1 cellular context compared by ENCODE assay signal in the genomic region with DNA sequence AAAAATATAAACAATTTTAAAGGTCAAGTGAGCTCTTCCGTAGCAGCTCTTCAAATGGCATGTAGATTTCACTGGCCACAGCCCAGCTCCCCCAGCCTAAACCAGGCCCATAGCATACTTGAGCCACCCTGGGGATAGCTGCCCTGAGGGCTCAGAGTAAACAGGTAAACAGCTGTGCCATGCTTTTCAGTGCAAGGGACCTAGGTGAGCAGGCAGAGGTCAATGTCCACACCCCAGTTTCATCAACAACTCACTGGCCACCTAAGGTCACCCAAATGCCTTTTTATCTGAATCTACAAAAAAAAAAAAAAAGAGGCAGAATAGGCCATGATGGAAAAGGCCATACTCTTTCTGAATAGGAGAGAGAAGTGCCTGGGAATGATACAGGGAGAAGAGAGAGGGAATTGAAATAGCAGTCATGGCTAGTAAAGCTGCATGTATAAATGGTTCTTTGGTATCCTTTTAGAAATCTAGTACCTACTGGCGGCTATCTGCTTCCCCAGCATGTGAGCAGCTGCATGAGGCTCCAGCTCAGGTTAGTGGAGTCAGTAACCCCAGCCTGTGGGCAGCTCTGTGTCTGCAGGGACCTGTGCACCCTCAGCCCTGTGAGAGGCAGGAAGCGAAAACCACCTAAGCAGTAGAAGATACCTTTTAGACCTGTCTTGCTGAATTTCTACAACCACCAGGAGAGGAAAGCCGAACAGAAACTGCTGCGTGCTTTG.
A peak's percentile ranks its signal among the peaks of the same experiment; 100 is the strongest.
TF ChIP-seq lines count a peak whose summit lies in the region.

No MANE protein-coding gene starts in this region.

TF ChIP-seq in HepG2, 621 proteins besides CTCF, POLR2A, EP300 and RAD21 (continued from another document and continues in another):
- TF ChIP-seq, protein P1, sequence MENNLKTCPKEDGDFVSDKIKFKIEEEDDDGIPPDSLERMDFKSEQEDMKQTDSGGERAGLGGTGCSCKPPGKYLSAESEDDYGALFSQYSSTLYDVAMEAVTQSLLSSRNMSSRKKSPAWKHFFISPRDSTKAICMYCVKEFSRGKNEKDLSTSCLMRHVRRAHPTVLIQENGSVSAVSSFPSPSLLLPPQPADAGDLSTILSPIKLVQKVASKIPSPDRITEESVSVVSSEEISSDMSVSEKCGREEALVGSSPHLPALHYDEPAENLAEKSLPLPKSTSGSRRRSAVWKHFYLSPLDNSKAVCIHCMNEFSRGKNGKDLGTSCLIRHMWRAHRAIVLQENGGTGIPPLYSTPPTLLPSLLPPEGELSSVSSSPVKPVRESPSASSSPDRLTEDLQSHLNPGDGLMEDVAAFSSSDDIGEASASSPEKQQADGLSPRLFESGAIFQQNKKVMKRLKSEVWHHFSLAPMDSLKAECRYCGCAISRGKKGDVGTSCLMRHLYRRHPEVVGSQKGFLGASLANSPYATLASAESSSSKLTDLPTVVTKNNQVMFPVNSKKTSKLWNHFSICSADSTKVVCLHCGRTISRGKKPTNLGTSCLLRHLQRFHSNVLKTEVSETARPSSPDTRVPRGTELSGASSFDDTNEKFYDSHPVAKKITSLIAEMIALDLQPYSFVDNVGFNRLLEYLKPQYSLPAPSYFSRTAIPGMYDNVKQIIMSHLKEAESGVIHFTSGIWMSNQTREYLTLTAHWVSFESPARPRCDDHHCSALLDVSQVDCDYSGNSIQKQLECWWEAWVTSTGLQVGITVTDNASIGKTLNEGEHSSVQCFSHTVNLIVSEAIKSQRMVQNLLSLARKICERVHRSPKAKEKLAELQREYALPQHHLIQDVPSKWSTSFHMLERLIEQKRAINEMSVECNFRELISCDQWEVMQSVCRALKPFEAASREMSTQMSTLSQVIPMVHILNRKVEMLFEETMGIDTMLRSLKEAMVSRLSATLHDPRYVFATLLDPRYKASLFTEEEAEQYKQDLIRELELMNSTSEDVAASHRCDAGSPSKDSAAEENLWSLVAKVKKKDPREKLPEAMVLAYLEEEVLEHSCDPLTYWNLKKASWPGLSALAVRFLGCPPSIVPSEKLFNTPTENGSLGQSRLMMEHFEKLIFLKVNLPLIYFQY (CRISPR knock-in tag; IDR thresholded peaks at IDR 0.05; ENCODE audit: borderline replicate concordance), result 0 out of 2 replicates have a peak, but pooled peaks have one; percentile 69
- TF ChIP-seq MED8 (CRISPR knock-in tag; IDR thresholded peaks at IDR 0.05; ENCODE audit: insufficient replicate concordance), result peak; percentile 11
- TF ChIP-seq, protein P2, sequence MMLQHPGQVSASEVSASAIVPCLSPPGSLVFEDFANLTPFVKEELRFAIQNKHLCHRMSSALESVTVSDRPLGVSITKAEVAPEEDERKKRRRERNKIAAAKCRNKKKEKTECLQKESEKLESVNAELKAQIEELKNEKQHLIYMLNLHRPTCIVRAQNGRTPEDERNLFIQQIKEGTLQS (CRISPR knock-in tag; IDR thresholded peaks at IDR 0.05), result peak; percentile 48
- TF ChIP-seq, protein P3, sequence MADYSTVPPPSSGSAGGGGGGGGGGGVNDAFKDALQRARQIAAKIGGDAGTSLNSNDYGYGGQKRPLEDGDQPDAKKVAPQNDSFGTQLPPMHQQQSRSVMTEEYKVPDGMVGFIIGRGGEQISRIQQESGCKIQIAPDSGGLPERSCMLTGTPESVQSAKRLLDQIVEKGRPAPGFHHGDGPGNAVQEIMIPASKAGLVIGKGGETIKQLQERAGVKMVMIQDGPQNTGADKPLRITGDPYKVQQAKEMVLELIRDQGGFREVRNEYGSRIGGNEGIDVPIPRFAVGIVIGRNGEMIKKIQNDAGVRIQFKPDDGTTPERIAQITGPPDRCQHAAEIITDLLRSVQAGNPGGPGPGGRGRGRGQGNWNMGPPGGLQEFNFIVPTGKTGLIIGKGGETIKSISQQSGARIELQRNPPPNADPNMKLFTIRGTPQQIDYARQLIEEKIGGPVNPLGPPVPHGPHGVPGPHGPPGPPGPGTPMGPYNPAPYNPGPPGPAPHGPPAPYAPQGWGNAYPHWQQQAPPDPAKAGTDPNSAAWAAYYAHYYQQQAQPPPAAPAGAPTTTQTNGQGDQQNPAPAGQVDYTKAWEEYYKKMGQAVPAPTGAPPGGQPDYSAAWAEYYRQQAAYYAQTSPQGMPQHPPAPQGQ (CRISPR knock-in tag; IDR thresholded peaks at IDR 0.05; ENCODE audit: borderline replicate concordance), result peak; percentile 42; the same call in 1 of the 2 replicates
- peak; percentile 41; the same call in 1 of the 2 replicates for TF ChIP-seq TCF7 (IDR thresholded peaks at IDR 0.05; ENCODE audit: low read depth)
- TF ChIP-seq, protein P4, sequence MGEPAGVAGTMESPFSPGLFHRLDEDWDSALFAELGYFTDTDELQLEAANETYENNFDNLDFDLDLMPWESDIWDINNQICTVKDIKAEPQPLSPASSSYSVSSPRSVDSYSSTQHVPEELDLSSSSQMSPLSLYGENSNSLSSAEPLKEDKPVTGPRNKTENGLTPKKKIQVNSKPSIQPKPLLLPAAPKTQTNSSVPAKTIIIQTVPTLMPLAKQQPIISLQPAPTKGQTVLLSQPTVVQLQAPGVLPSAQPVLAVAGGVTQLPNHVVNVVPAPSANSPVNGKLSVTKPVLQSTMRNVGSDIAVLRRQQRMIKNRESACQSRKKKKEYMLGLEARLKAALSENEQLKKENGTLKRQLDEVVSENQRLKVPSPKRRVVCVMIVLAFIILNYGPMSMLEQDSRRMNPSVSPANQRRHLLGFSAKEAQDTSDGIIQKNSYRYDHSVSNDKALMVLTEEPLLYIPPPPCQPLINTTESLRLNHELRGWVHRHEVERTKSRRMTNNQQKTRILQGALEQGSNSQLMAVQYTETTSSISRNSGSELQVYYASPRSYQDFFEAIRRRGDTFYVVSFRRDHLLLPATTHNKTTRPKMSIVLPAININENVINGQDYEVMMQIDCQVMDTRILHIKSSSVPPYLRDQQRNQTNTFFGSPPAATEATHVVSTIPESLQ (CRISPR knock-in tag; conservative IDR thresholded peaks at IDR 0.05), result 0 out of 2 replicates have a peak, but pooled peaks have one; percentile 44
- peak; percentile 98 for TF ChIP-seq GATAD2A (CRISPR knock-in tag; IDR thresholded peaks at IDR 0.05)
- no peak for TF ChIP-seq PAWR (CRISPR knock-in tag; IDR thresholded peaks at IDR 0.05; ENCODE audit: borderline replicate concordance)
- TF ChIP-seq, protein P5, sequence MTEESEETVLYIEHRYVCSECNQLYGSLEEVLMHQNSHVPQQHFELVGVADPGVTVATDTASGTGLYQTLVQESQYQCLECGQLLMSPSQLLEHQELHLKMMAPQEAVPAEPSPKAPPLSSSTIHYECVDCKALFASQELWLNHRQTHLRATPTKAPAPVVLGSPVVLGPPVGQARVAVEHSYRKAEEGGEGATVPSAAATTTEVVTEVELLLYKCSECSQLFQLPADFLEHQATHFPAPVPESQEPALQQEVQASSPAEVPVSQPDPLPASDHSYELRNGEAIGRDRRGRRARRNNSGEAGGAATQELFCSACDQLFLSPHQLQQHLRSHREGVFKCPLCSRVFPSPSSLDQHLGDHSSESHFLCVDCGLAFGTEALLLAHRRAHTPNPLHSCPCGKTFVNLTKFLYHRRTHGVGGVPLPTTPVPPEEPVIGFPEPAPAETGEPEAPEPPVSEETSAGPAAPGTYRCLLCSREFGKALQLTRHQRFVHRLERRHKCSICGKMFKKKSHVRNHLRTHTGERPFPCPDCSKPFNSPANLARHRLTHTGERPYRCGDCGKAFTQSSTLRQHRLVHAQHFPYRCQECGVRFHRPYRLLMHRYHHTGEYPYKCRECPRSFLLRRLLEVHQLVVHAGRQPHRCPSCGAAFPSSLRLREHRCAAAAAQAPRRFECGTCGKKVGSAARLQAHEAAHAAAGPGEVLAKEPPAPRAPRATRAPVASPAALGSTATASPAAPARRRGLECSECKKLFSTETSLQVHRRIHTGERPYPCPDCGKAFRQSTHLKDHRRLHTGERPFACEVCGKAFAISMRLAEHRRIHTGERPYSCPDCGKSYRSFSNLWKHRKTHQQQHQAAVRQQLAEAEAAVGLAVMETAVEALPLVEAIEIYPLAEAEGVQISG (CRISPR knock-in tag; IDR thresholded peaks at IDR 0.05), result peak; percentile 54; the same call in 1 of the 2 replicates
- TF ChIP-seq, protein P6, sequence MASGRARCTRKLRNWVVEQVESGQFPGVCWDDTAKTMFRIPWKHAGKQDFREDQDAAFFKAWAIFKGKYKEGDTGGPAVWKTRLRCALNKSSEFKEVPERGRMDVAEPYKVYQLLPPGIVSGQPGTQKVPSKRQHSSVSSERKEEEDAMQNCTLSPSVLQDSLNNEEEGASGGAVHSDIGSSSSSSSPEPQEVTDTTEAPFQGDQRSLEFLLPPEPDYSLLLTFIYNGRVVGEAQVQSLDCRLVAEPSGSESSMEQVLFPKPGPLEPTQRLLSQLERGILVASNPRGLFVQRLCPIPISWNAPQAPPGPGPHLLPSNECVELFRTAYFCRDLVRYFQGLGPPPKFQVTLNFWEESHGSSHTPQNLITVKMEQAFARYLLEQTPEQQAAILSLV (CRISPR knock-in tag; IDR thresholded peaks at IDR 0.05; ENCODE audit: borderline replicate concordance), result peak; percentile 67; the same call in 1 of the 2 replicates
- peak; percentile 83; the same call in 1 of the 2 replicates for TF ChIP-seq ZKSCAN8 (CRISPR knock-in tag; IDR thresholded peaks at IDR 0.05; ENCODE audit: borderline replicate concordance)
- TF ChIP-seq ZNF709 (CRISPR knock-in tag; IDR thresholded peaks at IDR 0.05), result no peak
- TF ChIP-seq, protein P7, sequence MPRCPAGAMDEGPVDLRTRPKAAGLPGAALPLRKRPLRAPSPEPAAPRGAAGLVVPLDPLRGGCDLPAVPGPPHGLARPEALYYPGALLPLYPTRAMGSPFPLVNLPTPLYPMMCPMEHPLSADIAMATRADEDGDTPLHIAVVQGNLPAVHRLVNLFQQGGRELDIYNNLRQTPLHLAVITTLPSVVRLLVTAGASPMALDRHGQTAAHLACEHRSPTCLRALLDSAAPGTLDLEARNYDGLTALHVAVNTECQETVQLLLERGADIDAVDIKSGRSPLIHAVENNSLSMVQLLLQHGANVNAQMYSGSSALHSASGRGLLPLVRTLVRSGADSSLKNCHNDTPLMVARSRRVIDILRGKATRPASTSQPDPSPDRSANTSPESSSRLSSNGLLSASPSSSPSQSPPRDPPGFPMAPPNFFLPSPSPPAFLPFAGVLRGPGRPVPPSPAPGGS (CRISPR knock-in tag; IDR thresholded peaks at IDR 0.05), result no peak; the same call in 1 of the 2 replicates
- peak; percentile 20; the same call in 1 of the 2 replicates for TF ChIP-seq CEBPB (IDR thresholded peaks at IDR 0.05; ENCODE audit: borderline replicate concordance, low read depth, low read length)
- peak; percentile 12; the same call in 1 of the 2 replicates for TF ChIP-seq ZNF33B (CRISPR knock-in tag; IDR thresholded peaks at IDR 0.05)
- TF ChIP-seq, protein P8, sequence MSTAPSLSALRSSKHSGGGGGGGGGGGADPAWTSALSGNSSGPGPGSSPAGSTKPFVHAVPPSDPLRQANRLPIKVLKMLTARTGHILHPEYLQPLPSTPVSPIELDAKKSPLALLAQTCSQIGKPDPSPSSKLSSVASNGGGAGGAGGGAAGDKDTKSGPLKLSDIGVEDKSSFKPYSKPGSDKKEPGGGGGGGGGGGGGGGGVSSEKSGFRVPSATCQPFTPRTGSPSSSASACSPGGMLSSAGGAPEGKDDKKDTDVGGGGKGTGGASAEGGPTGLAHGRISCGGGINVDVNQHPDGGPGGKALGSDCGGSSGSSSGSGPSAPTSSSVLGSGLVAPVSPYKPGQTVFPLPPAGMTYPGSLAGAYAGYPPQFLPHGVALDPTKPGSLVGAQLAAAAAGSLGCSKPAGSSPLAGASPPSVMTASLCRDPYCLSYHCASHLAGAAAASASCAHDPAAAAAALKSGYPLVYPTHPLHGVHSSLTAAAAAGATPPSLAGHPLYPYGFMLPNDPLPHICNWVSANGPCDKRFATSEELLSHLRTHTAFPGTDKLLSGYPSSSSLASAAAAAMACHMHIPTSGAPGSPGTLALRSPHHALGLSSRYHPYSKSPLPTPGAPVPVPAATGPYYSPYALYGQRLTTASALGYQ (CRISPR knock-in tag; IDR thresholded peaks at IDR 0.05), result no peak
- TF ChIP-seq ZNF552 (CRISPR knock-in tag; IDR thresholded peaks at IDR 0.05; ENCODE audit: borderline replicate concordance), result no peak; the same call in 1 of the 2 replicates
- TF ChIP-seq DMAP1 (CRISPR knock-in tag; IDR thresholded peaks at IDR 0.05), result peak; percentile 46; the same call in 1 of the 2 replicates
- TF ChIP-seq, protein P9, sequence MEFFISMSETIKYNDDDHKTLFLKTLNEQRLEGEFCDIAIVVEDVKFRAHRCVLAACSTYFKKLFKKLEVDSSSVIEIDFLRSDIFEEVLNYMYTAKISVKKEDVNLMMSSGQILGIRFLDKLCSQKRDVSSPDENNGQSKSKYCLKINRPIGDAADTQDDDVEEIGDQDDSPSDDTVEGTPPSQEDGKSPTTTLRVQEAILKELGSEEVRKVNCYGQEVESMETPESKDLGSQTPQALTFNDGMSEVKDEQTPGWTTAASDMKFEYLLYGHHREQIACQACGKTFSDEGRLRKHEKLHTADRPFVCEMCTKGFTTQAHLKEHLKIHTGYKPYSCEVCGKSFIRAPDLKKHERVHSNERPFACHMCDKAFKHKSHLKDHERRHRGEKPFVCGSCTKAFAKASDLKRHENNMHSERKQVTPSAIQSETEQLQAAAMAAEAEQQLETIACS (CRISPR knock-in tag; IDR thresholded peaks at IDR 0.05), result no peak
- TF ChIP-seq SMC3 (IDR thresholded peaks at IDR 0.05; ENCODE audit: low read length), result peak; percentile 22; the same call in 1 of the 2 replicates
- TF ChIP-seq, protein P10, sequence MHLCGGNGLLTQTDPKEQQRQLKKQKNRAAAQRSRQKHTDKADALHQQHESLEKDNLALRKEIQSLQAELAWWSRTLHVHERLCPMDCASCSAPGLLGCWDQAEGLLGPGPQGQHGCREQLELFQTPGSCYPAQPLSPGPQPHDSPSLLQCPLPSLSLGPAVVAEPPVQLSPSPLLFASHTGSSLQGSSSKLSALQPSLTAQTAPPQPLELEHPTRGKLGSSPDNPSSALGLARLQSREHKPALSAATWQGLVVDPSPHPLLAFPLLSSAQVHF (CRISPR knock-in tag; IDR thresholded peaks at IDR 0.05), result no peak
- TF ChIP-seq FOXK2 (IDR thresholded peaks at IDR 0.05), result peak; percentile 87
- TF ChIP-seq MAF1 (CRISPR knock-in tag; IDR thresholded peaks at IDR 0.05; ENCODE audit: borderline replicate concordance), result no peak
- TF ChIP-seq U2AF2 (IDR thresholded peaks at IDR 0.05; ENCODE audit: low read depth, low read length), result no peak
- TF ChIP-seq ZNF772 (CRISPR knock-in tag; IDR thresholded peaks at IDR 0.05), result 0 out of 2 replicates have a peak, but pooled peaks have one; percentile 17
- TF ChIP-seq SAP130 (CRISPR knock-in tag; IDR thresholded peaks at IDR 0.05; ENCODE audit: low read depth), result peak; percentile 81
- TF ChIP-seq, protein P11, sequence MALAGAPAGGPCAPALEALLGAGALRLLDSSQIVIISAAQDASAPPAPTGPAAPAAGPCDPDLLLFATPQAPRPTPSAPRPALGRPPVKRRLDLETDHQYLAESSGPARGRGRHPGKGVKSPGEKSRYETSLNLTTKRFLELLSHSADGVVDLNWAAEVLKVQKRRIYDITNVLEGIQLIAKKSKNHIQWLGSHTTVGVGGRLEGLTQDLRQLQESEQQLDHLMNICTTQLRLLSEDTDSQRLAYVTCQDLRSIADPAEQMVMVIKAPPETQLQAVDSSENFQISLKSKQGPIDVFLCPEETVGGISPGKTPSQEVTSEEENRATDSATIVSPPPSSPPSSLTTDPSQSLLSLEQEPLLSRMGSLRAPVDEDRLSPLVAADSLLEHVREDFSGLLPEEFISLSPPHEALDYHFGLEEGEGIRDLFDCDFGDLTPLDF (CRISPR knock-in tag; IDR thresholded peaks at IDR 0.05), result no peak
- 0 out of 2 replicates have a peak, but pooled peaks have one; percentile 24 for TF ChIP-seq GATA4 (IDR thresholded peaks at IDR 0.05; ENCODE audit: borderline replicate concordance, low read depth)
